ENCODE assay signal across 12 cellular contexts in genomic region chr17:30956764-30957374, GRCh38. TPM values are rescaled to one million over a fixed set of nuclear protein-coding genes. Genes with fewer than 3 reads are reported as not detected.
DNase-seq lines count a peak whose midpoint lies in the region; ATAC-seq, FAIRE-seq and TF ChIP-seq lines count a peak whose summit lies in the region.
"Had no signal": no experiment of that assay in that cellular context is flagged by ENCODE, and none has a peak within 500 bp of the region (broad histone marks: within the 10 kb centered on the region; RNA-seq: fewer than 3 reads in every experiment).

No MANE protein-coding gene starts in this region.

- POLR2A ChIA-PET in SK-N-SH (lab: Yijun Ruan, JAX), result no interaction called here

- H3K4me1 ChIP-seq in SK-N-SH (ENCODE audit: control insufficient read depth in 1 of 2, insufficient read depth in 2 of 2, low read depth in 1 of 2, low read length in 1 of 2) (no peaks in the 10 kb centered on the region), gastroesophageal sphincter (peaks cover 0 to 15% (median 3%) of the 10 kb centered on the region in 3 donors), neuron (ENCODE audit: insufficient read depth, low read length) (peaks cover 15% of the 10 kb centered on the region)

- H3K79me2 ChIP-seq in SK-N-SH (ENCODE audit: insufficient read depth), result no peaks in the 10 kb centered on the region

- no peaks in the 10 kb centered on the region for H4K20me1 ChIP-seq in SK-N-SH (ENCODE audit: insufficient read depth)

- 88% methylated on average over 7 of the region's 8 CpGs for WGBS in SK-N-SH (ENCODE audit: low lambda C conversion rate)
- WGBS in gastroesophageal sphincter (ENCODE audit: low coverage in 1 of 2), 2 donors, result 19 to 27% methylated on average over 5 to 6 of the region's 8 CpGs

- no peak for FAIRE-seq in frontal cortex (lab: Jason Lieb, UNC)

- H3K27ac ChIP-seq in SK-N-SH (ENCODE audit: low read depth in 2 of 2, low read length in 1 of 2) (no peak overlapping the region), gastroesophageal sphincter (peak overlapping the region in 3 of 4 donors; percentile 18 to 66 (median 63))
- H3K27ac ChIP-seq: HL-60 had no signal

- H3F3A ChIP-seq in SK-N-SH (replicated peaks; ENCODE audit: insufficient read depth), result no peaks in the 10 kb centered on the region

- no peaks in the 10 kb centered on the region for H3K9me2 ChIP-seq in SK-N-SH

- CTCF ChIA-PET in SK-N-SH (lab: Yijun Ruan, JAX), result no interaction called here

- TF ChIP-seq CTCF in SK-N-SH (IDR thresholded peaks at IDR 0.05), result no peak
- TF ChIP-seq CTCF in gastroesophageal sphincter (IDR thresholded peaks at IDR 0.05), result no peak
- no peak for TF ChIP-seq CTCF in omental fat pad (IDR thresholded peaks at IDR 0.05)

- H3K27me3 ChIP-seq in SK-N-SH (ENCODE audit: insufficient read depth) (no peaks in the 10 kb centered on the region), gastroesophageal sphincter (no peaks in the 10 kb centered on the region), neuron (ENCODE audit: insufficient read depth, low read length) (no peaks in the 10 kb centered on the region)

- H3K4me3 ChIP-seq in SK-N-SH (ENCODE audit: low read depth in 2 of 2, low read length in 1 of 2) (no peak overlapping the region), gastroesophageal sphincter (no peak overlapping the region), neuron (ENCODE audit: low read length) (peak overlapping the region; percentile 15)

- peak; percentile 21 for DNase-seq in AG08396 (ENCODE audit: low spot score)
- DNase-seq in SK-N-SH, result no peak
- DNase-seq in omental fat pad (ENCODE audit: low spot score), result no peak
- DNase-seq in frontal cortex (ENCODE audit: low spot score in 2 of 2), result no peak
- no peak for DNase-seq in T-helper 9 cell
- DNase-seq: kidney glomerular epithelial cell, NCI-H1930, SIG-M5 had no signal

- no peak for TF ChIP-seq POLR2A in gastroesophageal sphincter (IDR thresholded peaks at IDR 0.05)

- no peaks in the 10 kb centered on the region for H3K36me3 ChIP-seq in SK-N-SH (replicated peaks in 1 of 2; ENCODE audit: control insufficient read depth in 1 of 2, insufficient read depth in 2 of 2, low read length in 1 of 2)
- H3K36me3 ChIP-seq in gastroesophageal sphincter, result no peaks in the 10 kb centered on the region
- no peaks in the 10 kb centered on the region for H3K36me3 ChIP-seq in neuron (ENCODE audit: insufficient read depth, low read length)

- no peak for TF ChIP-seq RAD21 in SK-N-SH (IDR thresholded peaks at IDR 0.05; ENCODE audit: low read length)

- no peak overlapping the region for H3K4me2 ChIP-seq in SK-N-SH

- TF ChIP-seq EP300 in SK-N-SH (IDR thresholded peaks at IDR 0.05; ENCODE audit: borderline replicate concordance in 1 of 2, low read depth in 1 of 2, low read length in 1 of 2) (no peak), gastroesophageal sphincter (IDR thresholded peaks at IDR 0.05) (no peak)

- H2AFZ ChIP-seq in SK-N-SH (ENCODE audit: low read depth) (0 out of 2 replicates have a peak overlapping the region, but pooled peaks have one; percentile 29), neuron (ENCODE audit: low read depth, low read length) (peak overlapping the region; percentile 55)

- no peak overlapping the region for H3K9ac ChIP-seq in SK-N-SH

- H3K9me3 ChIP-seq in SK-N-SH (no peaks in the 10 kb centered on the region), gastroesophageal sphincter (no peaks in the 10 kb centered on the region), neuron (ENCODE audit: low read length) (no peaks in the 10 kb centered on the region)

- ATAC-seq in gastroesophageal sphincter, result peak; percentile 36
- ATAC-seq in omental fat pad (ENCODE audit: low FRiP score), result no peak
- ATAC-seq in HG02852 (IDR thresholded peaks at IDR 0.05; ENCODE audit: unreplicated experiment), result no peak

TF ChIP-seq in SK-N-SH, 30 proteins besides CTCF, POLR2A, EP300 and RAD21 (continues in another document):
- TF ChIP-seq TEAD4 (IDR thresholded peaks at IDR 0.05; ENCODE audit: borderline replicate concordance, insufficient read depth) (no peak), SIN3A (IDR thresholded peaks at IDR 0.05; ENCODE audit: borderline replicate concordance, low read depth, low read length) (no peak), RFX5 (IDR thresholded peaks at IDR 0.05; ENCODE audit: low read length) (no peak), POLR2AphosphoS5 (IDR thresholded peaks at IDR 0.05; ENCODE audit: low read depth, low read length) (no peak), RXRA (IDR thresholded peaks at IDR 0.05; ENCODE audit: borderline replicate concordance, low read depth) (no peak), ELF1 (IDR thresholded peaks at IDR 0.05) (no peak), MXI1 (IDR thresholded peaks at IDR 0.05; ENCODE audit: low read depth, low read length) (no peak), USF2 (IDR thresholded peaks at IDR 0.05; ENCODE audit: borderline replicate concordance, low read depth, low read length) (no peak), MAX (IDR thresholded peaks at IDR 0.05; ENCODE audit: low read depth) (no peak), USF1 (IDR thresholded peaks at IDR 0.05; ENCODE audit: borderline replicate concordance, low read depth) (no peak), PBX3 (IDR thresholded peaks at IDR 0.05) (no peak), GATA2 (CRISPR knock-in tag; IDR thresholded peaks at IDR 0.05) (no peak), IRF3 (IDR thresholded peaks at IDR 0.05; ENCODE audit: low read depth, low read length) (no peak), YY1 (IDR thresholded peaks at IDR 0.05; ENCODE audit: low read depth) (no peak), MEF2A (IDR thresholded peaks at IDR 0.05; ENCODE audit: borderline replicate concordance, low read depth) (no peak)

RNA-seq across cellular contexts. Expression of gene RNF135, which starts 14.0 kb away (rescaled TPM):
- not detected in 2 replicates for polyA plus RNA-seq in SK-N-SH (2012; rRNA removed)
- 0.03 TPM in 1 of 2 replicates, not detected in the other for polyA plus RNA-seq in SK-N-SH (2012; cell fraction: cytosol; rRNA removed)
- 0.05 TPM in 1 of 2 replicates, not detected in the other for polyA plus RNA-seq in SK-N-SH (2012; cell fraction: nucleus; rRNA removed)
- total RNA-seq in gastroesophageal sphincter, result 10 to 100 TPM; 18.2 to 22.3 (median 20.3) TPM
- total RNA-seq in omental fat pad, result 10 to 100 TPM; 24.7 to 57.5 (median 40.5) TPM
- 1.2 TPM for total RNA-seq in frontal cortex

RNA-seq across cellular contexts. Expression of gene ADAP2, which starts 35.1 kb away (rescaled TPM):
- 0.39 and 0.42 TPM in 2 replicates for polyA plus RNA-seq in SK-N-SH (2012; rRNA removed)
- polyA plus RNA-seq in SK-N-SH (2012; cell fraction: cytosol; rRNA removed), result 0.22 TPM in 2 replicates
- polyA plus RNA-seq in SK-N-SH (2012; cell fraction: nucleus; rRNA removed), result 0.46 and 0.74 TPM in 2 replicates
- total RNA-seq in gastroesophageal sphincter, result 10 to 100 TPM; 10.6 to 20.9 (median 12.6) TPM
- total RNA-seq in omental fat pad, result 10 to 100 TPM; 25.1 to 72.5 (median 51.8) TPM
- total RNA-seq in frontal cortex, result 4.1 TPM

RNA-seq across cellular contexts. Expression of gene TEFM, which starts 50.8 kb away (rescaled TPM):
- 4.4 and 9.3 TPM in 2 replicates for polyA plus RNA-seq in SK-N-SH (2012; rRNA removed)
- polyA plus RNA-seq in SK-N-SH (2012; cell fraction: cytosol; rRNA removed), result 8.0 and 8.3 TPM in 2 replicates
- polyA plus RNA-seq in SK-N-SH (2012; cell fraction: nucleus; rRNA removed), result 3.1 and 9.0 TPM in 2 replicates
- total RNA-seq in gastroesophageal sphincter (10 to 100 TPM in 1 of 4 donors, 1 to 10 TPM in 3; 4.8 to 14.9 (median 7.5) TPM), omental fat pad (10 to 100 TPM in 2 of 4 donors, 1 to 10 TPM in 2; 6.3 to 15.4 (median 10.2) TPM), frontal cortex (13.0 TPM)

Comparison
In these comparisons a context has a peak if more than half of its experiments do, and no peak if none do; other contexts are left out.
1. H3K27ac ChIP-seq: peak in gastroesophageal sphincter (3 of 4); none in SK-N-SH (0 of 2).